9 cellular contexts compared by ENCODE assay signal in the genomic region with DNA sequence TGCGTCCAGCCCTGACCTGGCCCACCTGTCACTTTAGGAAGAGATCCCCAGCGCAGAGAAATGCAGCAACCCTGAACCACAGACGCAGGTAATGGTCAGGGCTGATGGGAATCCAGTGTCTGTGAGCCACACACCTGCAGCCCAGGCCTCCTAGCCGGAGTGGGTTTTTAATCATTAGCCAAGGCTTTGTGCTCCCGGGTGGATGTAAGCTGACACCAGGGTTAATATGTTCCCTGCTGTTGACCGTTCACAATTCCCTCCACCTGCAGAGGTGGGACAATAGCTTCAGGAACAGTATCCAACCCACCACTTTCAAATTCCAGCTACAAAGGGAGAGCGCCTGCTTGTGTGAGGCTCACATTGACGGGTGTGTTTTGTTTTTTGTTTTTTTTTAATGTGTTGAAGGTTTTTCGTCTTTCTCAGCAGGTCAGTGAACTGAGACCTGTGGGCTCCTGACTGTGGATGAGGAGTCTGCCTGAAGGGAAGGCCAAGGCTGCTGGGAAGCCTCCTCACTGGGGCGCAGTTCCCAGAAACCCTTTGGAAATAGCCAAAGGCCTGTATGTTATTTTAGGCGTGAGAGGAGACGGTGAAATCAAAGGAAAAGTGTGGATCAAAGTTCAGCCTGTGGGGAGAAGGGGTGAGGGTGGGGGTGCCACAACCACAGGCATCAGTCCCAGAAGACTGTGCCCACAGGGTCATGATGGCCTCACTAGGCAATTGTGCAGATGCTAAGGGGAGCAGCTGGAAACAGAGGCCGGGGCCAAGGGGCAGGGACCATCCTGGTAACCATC.
A peak's percentile ranks its signal among the peaks of the same experiment; 100 is the strongest.
DNase-seq lines count a peak whose midpoint lies in the region; ATAC-seq and TF ChIP-seq lines count a peak whose summit lies in the region.
"Had no signal": no experiment of that assay in that cellular context is flagged by ENCODE, and none has a peak within 500 bp of the region (broad histone marks: within the 10 kb centered on the region; RNA-seq: fewer than 3 reads in every experiment).

No MANE protein-coding gene starts in this region.

- H3K9ac ChIP-seq in BLaER1, result no peak overlapping the region

- peaks cover 20% of the 10 kb centered on the region for H3K4me1 Mint-ChIP-seq in brain
- H3K4me1 Mint-ChIP-seq in natural killer cell treated with Interleukin-12 subunit alpha and Interleukin-12 subunit beta and Interleukin-15 and Interleukin-18, amount 100 ng/mL, for 72 hours (ENCODE audit: low read depth in 2 of 2), result no peaks in the 10 kb centered on the region

- no peaks in the 10 kb centered on the region for H3K27me3 Mint-ChIP-seq in brain
- H3K27me3 Mint-ChIP-seq in natural killer cell treated with Interleukin-12 subunit alpha and Interleukin-12 subunit beta and Interleukin-15 and Interleukin-18, amount 100 ng/mL, for 72 hours, result no peaks in the 10 kb centered on the region

- H3K27ac Mint-ChIP-seq in brain, result peak overlapping the region in 3 of 5 experiments; percentile 50 to 71 (median 59)
- H3K27ac Mint-ChIP-seq in natural killer cell treated with Interleukin-12 subunit alpha and Interleukin-12 subunit beta and Interleukin-15 and Interleukin-18, amount 100 ng/mL, for 72 hours, result no peak overlapping the region

- peaks cover 0 to 11% (median 3%) of the 10 kb centered on the region in 5 experiments for H3K9me3 Mint-ChIP-seq in brain
- no peaks in the 10 kb centered on the region for H3K9me3 Mint-ChIP-seq in natural killer cell treated with Interleukin-12 subunit alpha and Interleukin-12 subunit beta and Interleukin-15 and Interleukin-18, amount 100 ng/mL, for 72 hours

- ATAC-seq in natural killer cell treated with Interleukin-12 subunit alpha and Interleukin-12 subunit beta and Interleukin-15 and Interleukin-18, amount 100 ng/mL, for 72 hours, result no peak

- no peaks in the 10 kb centered on the region for H3K27me3 ChIP-seq in BLaER1
- H3K27me3 ChIP-seq in HAP-1 (ENCODE audit: low read depth), result no peaks in the 10 kb centered on the region

- 0 out of 2 replicates have a peak overlapping the region, but pooled peaks have one; percentile 41 for H3K27ac ChIP-seq in BLaER1

- peak; percentile 97 for DNase-seq in NCI-H146 treated with DMSO at 0.1 percent for 48 hours (lab: John Stamatoyannopoulos, UW; ENCODE audit: unreplicated experiment)
- DNase-seq in mucosa of gallbladder (ENCODE audit: low spot score), result peak; percentile 79
- DNase-seq in ecto neural progenitor cell (ENCODE audit: low spot score), result no peak
- DNase-seq in natural killer cell treated with Interleukin-12 subunit alpha and Interleukin-12 subunit beta and Interleukin-15 and Interleukin-18, amount 100 ng/mL, for 72 hours (ENCODE audit: low spot score), result no peak
- DNase-seq in HAP-1 (ENCODE audit: low spot score in 2 of 2), result no peak
- no peak for DNase-seq in stimulated activated CD4-positive, alpha-beta T cell treated with anti-CD3 and anti-CD28 coated beads, Interleukin-4, amount 100 ng/mL, for 4 hours
- DNase-seq: activated effector memory CD4-positive, alpha-beta T cell treated with anti-CD3 and anti-CD28 coated beads, Interleukin-2, amount 50 U/mL, for 16 hours had no signal

- H3K4me3 Mint-ChIP-seq in brain, result no peak overlapping the region
- H3K4me3 Mint-ChIP-seq in natural killer cell treated with Interleukin-12 subunit alpha and Interleukin-12 subunit beta and Interleukin-15 and Interleukin-18, amount 100 ng/mL, for 72 hours, result no peak overlapping the region

- no peak for TF ChIP-seq CTCF in brain (conservative IDR thresholded peaks at IDR 0.05)

- H4K20me1 ChIP-seq in BLaER1, result peaks cover 30% of the 10 kb centered on the region

- in situ Hi-C loops in HAP-1 (cut with MboI; ENCODE audit: low sequenced_read_pairs), result loop anchor here (10.0 kb wide), 1 partner anchor 344 kb away; no protein-coding TSS in a partner anchor

- H3K4me2 ChIP-seq in BLaER1, result peak overlapping the region; percentile 23

- H3K4me3 ChIP-seq in BLaER1 (no peak overlapping the region), HAP-1 (no peak overlapping the region)

- H3K36me3 ChIP-seq in BLaER1 (no peaks in the 10 kb centered on the region; the same call in 1 of the 2 replicates), HAP-1 (replicated peaks) (peaks cover 4% of the 10 kb centered on the region; the same call in 1 of the 2 replicates)

- no peaks in the 10 kb centered on the region for H3K9me3 ChIP-seq in BLaER1
- no peaks in the 10 kb centered on the region for H3K9me3 ChIP-seq in HAP-1

- H3K36me3 Mint-ChIP-seq in brain, result peaks cover 3% of the 10 kb centered on the region
- no peaks in the 10 kb centered on the region for H3K36me3 Mint-ChIP-seq in natural killer cell treated with Interleukin-12 subunit alpha and Interleukin-12 subunit beta and Interleukin-15 and Interleukin-18, amount 100 ng/mL, for 72 hours

- H3K4me1 ChIP-seq in BLaER1 (peaks cover 53% of the 10 kb centered on the region), HAP-1 (peaks cover 13% of the 10 kb centered on the region)

Comparison
In these comparisons a context has a peak if more than half of its experiments do, and no peak if none do; other contexts are left out.
1. DNase-seq: peak in NCI-H146 treated with DMSO at 0.1 percent for 48 hours (single experiment) and mucosa of gallbladder (single experiment); none in ecto neural progenitor cell (single experiment), natural killer cell treated with Interleukin-12 subunit alpha and Interleukin-12 subunit beta and Interleukin-15 and Interleukin-18, amount 100 ng/mL, for 72 hours (single experiment), HAP-1 (0 of 2) and stimulated activated CD4-positive, alpha-beta T cell treated with anti-CD3 and anti-CD28 coated beads, Interleukin-4, amount 100 ng/mL, for 4 hours (0 of 2).
2. H3K27ac Mint-ChIP-seq: peak in brain (3 of 5); none in natural killer cell treated with Interleukin-12 subunit alpha and Interleukin-12 subunit beta and Interleukin-15 and Interleukin-18, amount 100 ng/mL, for 72 hours (0 of 2).